1 cellular context compared by ENCODE assay signal in genomic region chr11:67428052-67429001, GRCh38.
A peak's percentile ranks its signal among the peaks of the same experiment; 100 is the strongest.
TF ChIP-seq lines count a peak whose summit lies in the region.

Gene RPS6KB2, plus strand, starts transcription at chr11:67428494. Its CDS starts 52 bp downstream, at chr11:67428546.

TF ChIP-seq in HepG2, 621 proteins besides CTCF, POLR2A, EP300 and RAD21 (continued from another document and continues in another):
- TF ChIP-seq GABPA (IDR thresholded peaks at IDR 0.05; ENCODE audit: low read depth, low read length) = peak; percentile 55
- peak; percentile 90 for TF ChIP-seq GABPA (CRISPR knock-in tag; IDR thresholded peaks at IDR 0.05; ENCODE audit: low read depth)
- TF ChIP-seq RFXAP (CRISPR knock-in tag; IDR thresholded peaks at IDR 0.05; ENCODE audit: borderline replicate concordance) = peak; percentile 94
- 0 out of 2 replicates have a peak, but pooled peaks have one; percentile 49 for TF ChIP-seq ZNF773 (CRISPR knock-in tag; IDR thresholded peaks at IDR 0.05; ENCODE audit: borderline replicate concordance)
- no peak; the same call in 1 of the 2 replicates for TF ChIP-seq ZNF782 (CRISPR knock-in tag; IDR thresholded peaks at IDR 0.05; ENCODE audit: borderline replicate concordance)
- no peak for TF ChIP-seq EZH2 (conservative IDR thresholded peaks at IDR 0.05; ENCODE audit: low read depth, low read length)
- peak; percentile 84 for TF ChIP-seq PHF8 (CRISPR knock-in tag; IDR thresholded peaks at IDR 0.05)
- no peak for TF ChIP-seq ZNF607 (CRISPR knock-in tag; IDR thresholded peaks at IDR 0.05; ENCODE audit: borderline replicate concordance)
- TF ChIP-seq ZNF687 (CRISPR knock-in tag; IDR thresholded peaks at IDR 0.05) = peak; percentile 68
- TF ChIP-seq NFIB (CRISPR knock-in tag; IDR thresholded peaks at IDR 0.05; ENCODE audit: borderline replicate concordance) = no peak
- no peak for TF ChIP-seq RORA (CRISPR knock-in tag; IDR thresholded peaks at IDR 0.05)
- no peak for TF ChIP-seq ZBTB1 (CRISPR knock-in tag; IDR thresholded peaks at IDR 0.05; ENCODE audit: borderline replicate concordance)
- TF ChIP-seq MTF1 (CRISPR knock-in tag; IDR thresholded peaks at IDR 0.05) = peak; percentile 56; the same call in 1 of the 2 replicates
- peak; percentile 92 for TF ChIP-seq CEBPG (CRISPR knock-in tag; IDR thresholded peaks at IDR 0.05)
- no peak for TF ChIP-seq ZNF121 (CRISPR knock-in tag; IDR thresholded peaks at IDR 0.05)
- peak; percentile 98 for TF ChIP-seq GATAD1 (CRISPR knock-in tag; IDR thresholded peaks at IDR 0.05)
- no peak for TF ChIP-seq ZBTB37 (CRISPR knock-in tag; IDR thresholded peaks at IDR 0.05)
- TF ChIP-seq SNAPC4 (CRISPR knock-in tag; IDR thresholded peaks at IDR 0.05) = no peak
- TF ChIP-seq ZNF574 (CRISPR knock-in tag; IDR thresholded peaks at IDR 0.05) = peak; percentile 95
- no peak for TF ChIP-seq SNRNP70 (IDR thresholded peaks at IDR 0.05; ENCODE audit: low read depth, low read length)
- peak; percentile 82 for TF ChIP-seq HNRNPLL (IDR thresholded peaks at IDR 0.05; ENCODE audit: low read depth, low read length, poor library complexity, severe bottlenecking)
- no peak for TF ChIP-seq FOXO4 (CRISPR knock-in tag; conservative IDR thresholded peaks at IDR 0.05)
- TF ChIP-seq PHF20 (CRISPR knock-in tag; IDR thresholded peaks at IDR 0.05) = peak; percentile 96
- TF ChIP-seq ATF5 (CRISPR knock-in tag; IDR thresholded peaks at IDR 0.05; ENCODE audit: low read depth) = no peak
- TF ChIP-seq SP4 (CRISPR knock-in tag; IDR thresholded peaks at IDR 0.05) = peak; percentile 89
- no peak for TF ChIP-seq ZNF362 (CRISPR knock-in tag; IDR thresholded peaks at IDR 0.05; ENCODE audit: borderline replicate concordance)
- peak; percentile 56; the same call in 1 of the 2 replicates for TF ChIP-seq ZBTB43 (CRISPR knock-in tag; conservative IDR thresholded peaks at IDR 0.05)
- no peak for TF ChIP-seq ZNF496 (CRISPR knock-in tag; IDR thresholded peaks at IDR 0.05; ENCODE audit: insufficient replicate concordance)
- no peak for TF ChIP-seq ZNF18 (CRISPR knock-in tag; IDR thresholded peaks at IDR 0.05; ENCODE audit: insufficient replicate concordance)
- TF ChIP-seq PBX3 (CRISPR knock-in tag; IDR thresholded peaks at IDR 0.05; ENCODE audit: borderline replicate concordance) = no peak
- no peak for TF ChIP-seq ZNF619 (CRISPR knock-in tag; IDR thresholded peaks at IDR 0.05)
- no peak for TF ChIP-seq HOXA7 (CRISPR knock-in tag; IDR thresholded peaks at IDR 0.05)
- peak; percentile 59; the same call in 1 of the 2 replicates for TF ChIP-seq ZBTB14 (CRISPR knock-in tag; IDR thresholded peaks at IDR 0.05)
- no peak for TF ChIP-seq IKZF4 (CRISPR knock-in tag; IDR thresholded peaks at IDR 0.05; ENCODE audit: borderline replicate concordance, low read depth, not compliant biosample characterization)
